In the genomic region with DNA sequence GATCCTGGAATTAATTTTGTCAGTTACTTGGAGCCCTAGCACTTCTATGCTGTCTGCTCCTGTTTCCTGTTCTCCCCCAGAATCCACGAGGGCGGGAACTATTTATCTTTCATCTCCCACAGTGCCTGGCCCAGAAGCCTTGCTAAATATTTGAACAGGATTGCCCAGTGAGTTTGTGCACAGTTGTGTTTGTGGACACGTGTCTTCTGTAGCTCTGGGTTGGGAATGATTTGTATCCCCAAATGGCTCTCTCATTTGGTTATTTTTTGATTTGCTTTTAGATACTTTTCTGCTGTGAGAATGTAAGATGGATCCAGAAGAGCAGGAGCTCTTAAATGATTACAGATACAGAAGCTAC, we compare ENCODE assay signal across 15 cellular contexts. TPM values are rescaled to one million over a fixed set of nuclear protein-coding genes. Genes with fewer than 3 reads are reported as not detected.
A peak's percentile ranks its signal among the peaks of the same experiment; 100 is the strongest.
DNase-seq lines count a peak whose midpoint lies in the region; ATAC-seq and TF ChIP-seq lines count a peak whose summit lies in the region.
"Had no signal": no experiment of that assay in that cellular context is flagged by ENCODE, and none has a peak within 500 bp of the region (broad histone marks: within the 10 kb centered on the region; RNA-seq: fewer than 3 reads in every experiment).

No MANE protein-coding gene starts in this region.

- TF ChIP-seq CTCF in LNCaP clone FGC (IDR thresholded peaks at IDR 0.05; ENCODE audit: control insufficient read depth, extremely low read depth, insufficient read depth) (no peak), brain (conservative IDR thresholded peaks at IDR 0.05) (no peak), osteocyte (IDR thresholded peaks at IDR 0.05) (no peak), lower leg skin (IDR thresholded peaks at IDR 0.05) (no peak)

- no peaks in the 10 kb centered on the region for H3K9me3 ChIP-seq in naive thymus-derived CD4-positive, alpha-beta T cell (ENCODE audit: control insufficient read depth in 2 of 3, low read length in 3 of 3)
- H3K9me3 ChIP-seq: heart left ventricle, testis had no signal

- H3K36me3 ChIP-seq in naive thymus-derived CD4-positive, alpha-beta T cell (ENCODE audit: control insufficient read depth in 2 of 3, insufficient read depth in 3 of 3, low read length in 3 of 3) = peaks cover 0 to 21% (median 5%) of the 10 kb centered on the region in 3 experiments

- intact Hi-C loops in naive thymus-derived CD4-positive, alpha-beta T cell (cut with micrococcal nuclease) = no loop called here
- intact Hi-C loops in lower leg skin (cut with DNase I; ENCODE audit: low total_unique reads) = no loop called here

- H3K9me3 Mint-ChIP-seq in brain (peaks cover 0 to 4% (median 0%) of the 10 kb centered on the region in 5 experiments), osteocyte (ENCODE audit: unreplicated experiment) (no peaks in the 10 kb centered on the region)
- H3K9me3 Mint-ChIP-seq in naive thymus-derived CD4-positive, alpha-beta T cell = no peaks in the 10 kb centered on the region
- H3K9me3 Mint-ChIP-seq: activated T-helper 17 cell treated with anti-CD3 and anti-CD28 coated beads, Interleukin-2, amount 50 U/mL, for 72 hours; CD4-positive, CD25-positive, alpha-beta regulatory T cell had no signal

- H3K4me3 ChIP-seq in LNCaP clone FGC (ENCODE audit: low read depth, low read length) (0 out of 2 replicates have a peak overlapping the region, but pooled peaks have one; percentile 2), lower leg skin (ENCODE audit: low read depth, poor library complexity, severe bottlenecking) (no peak overlapping the region)
- no peak overlapping the region for H3K4me3 ChIP-seq in naive thymus-derived CD4-positive, alpha-beta T cell (ENCODE audit: low read length)
- H3K4me3 ChIP-seq: heart left ventricle, testis had no signal

- DNase-seq in EH (ENCODE audit: low read depth) = peak; percentile 17
- DNase-seq in LNCaP clone FGC (ENCODE audit: low read depth) = no peak
- no peak for DNase-seq in osteocyte (ENCODE audit: extremely low spot score, unreplicated experiment)
- DNase-seq in naive thymus-derived CD4-positive, alpha-beta T cell = no peak
- no peak for DNase-seq in lower leg skin (ENCODE audit: low spot score in 2 of 2)
- DNase-seq: CD4-positive, CD25-positive, alpha-beta regulatory T cell; erythroblast; heart left ventricle; kidney; NCI-H1436 treated with DMSO at 0.1 percent for 48 hours; NK-92 treated with Interleukin-12 subunit alpha and Interleukin-12 subunit beta, amount 100 ng/mL, for 24 hours; testis had no signal

- ATAC-seq in GM19035 (IDR thresholded peaks at IDR 0.05; ENCODE audit: unreplicated experiment) = no peak
- ATAC-seq in naive thymus-derived CD4-positive, alpha-beta T cell = no peak
- ATAC-seq: activated T-helper 17 cell treated with anti-CD3 and anti-CD28 coated beads, Interleukin-2, amount 50 U/mL, for 72 hours had no signal

- H3K27me3 Mint-ChIP-seq in brain (no peaks in the 10 kb centered on the region), osteocyte (ENCODE audit: unreplicated experiment) (no peaks in the 10 kb centered on the region)
- H3K27me3 Mint-ChIP-seq in naive thymus-derived CD4-positive, alpha-beta T cell = no peaks in the 10 kb centered on the region
- H3K27me3 Mint-ChIP-seq: activated T-helper 17 cell treated with anti-CD3 and anti-CD28 coated beads, Interleukin-2, amount 50 U/mL, for 72 hours; CD4-positive, CD25-positive, alpha-beta regulatory T cell had no signal

- peak overlapping the region in 4 of 5 experiments; percentile 7 to 95 (median 80) for H3K27ac Mint-ChIP-seq in brain
- H3K27ac Mint-ChIP-seq in osteocyte (ENCODE audit: unreplicated experiment) = peak overlapping the region; percentile 50
- H3K27ac Mint-ChIP-seq in naive thymus-derived CD4-positive, alpha-beta T cell = peak overlapping the region in 1 of 9 donors; percentile 53
- H3K27ac Mint-ChIP-seq: activated T-helper 17 cell treated with anti-CD3 and anti-CD28 coated beads, Interleukin-2, amount 50 U/mL, for 72 hours; CD4-positive, CD25-positive, alpha-beta regulatory T cell had no signal

- no peak overlapping the region for H3K27ac ChIP-seq in naive thymus-derived CD4-positive, alpha-beta T cell (ENCODE audit: low read depth, low read length)
- H3K27ac ChIP-seq: testis had no signal

- peaks cover 32% of the 10 kb centered on the region for H3K4me1 Mint-ChIP-seq in brain
- H3K4me1 Mint-ChIP-seq in osteocyte (ENCODE audit: unreplicated experiment) = peaks cover 9% of the 10 kb centered on the region
- H3K4me1 Mint-ChIP-seq in naive thymus-derived CD4-positive, alpha-beta T cell = peaks cover 6 to 40% (median 24%) of the 10 kb centered on the region in 7 donors

- no peak for TF ChIP-seq POLR2A in lower leg skin (IDR thresholded peaks at IDR 0.05)

- H3K36me3 Mint-ChIP-seq in brain (peaks cover 51% of the 10 kb centered on the region), osteocyte (ENCODE audit: unreplicated experiment) (peaks cover 3% of the 10 kb centered on the region)
- H3K36me3 Mint-ChIP-seq in naive thymus-derived CD4-positive, alpha-beta T cell = peaks cover 1 to 30% (median 18%) of the 10 kb centered on the region in 5 donors

- H3K27me3 ChIP-seq in naive thymus-derived CD4-positive, alpha-beta T cell (ENCODE audit: control insufficient read depth in 2 of 2, insufficient read depth in 2 of 2, low read length in 2 of 2) = no peaks in the 10 kb centered on the region
- H3K27me3 ChIP-seq: heart left ventricle, testis had no signal

- H3K4me3 Mint-ChIP-seq in brain (peak overlapping the region in 3 of 5 experiments; percentile 42 to 73 (median 59)), osteocyte (ENCODE audit: unreplicated experiment) (no peak overlapping the region)
- H3K4me3 Mint-ChIP-seq in naive thymus-derived CD4-positive, alpha-beta T cell = no peak overlapping the region
- H3K4me3 Mint-ChIP-seq: activated T-helper 17 cell treated with anti-CD3 and anti-CD28 coated beads, Interleukin-2, amount 50 U/mL, for 72 hours; CD4-positive, CD25-positive, alpha-beta regulatory T cell had no signal

- H3K4me1 ChIP-seq in naive thymus-derived CD4-positive, alpha-beta T cell (ENCODE audit: control insufficient read depth in 2 of 2, insufficient read depth in 2 of 2, low read length in 2 of 2) = no peaks in the 10 kb centered on the region

- CTCF ChIA-PET in naive thymus-derived CD4-positive, alpha-beta T cell (lab: Charles Lee) = interaction anchor here (1.6 to 1.8 kb wide), 2 partner anchors 10 to 23 kb away, joined by 5 to 6 read pairs; no protein-coding TSS in a partner anchor

- POLR2A ChIA-PET in naive thymus-derived CD4-positive, alpha-beta T cell (lab: Charles Lee) = interaction anchor here (0.6 to 1.8 kb wide), 2 partner anchors 9 to 130 kb away, joined by 3 to 9 read pairs; no protein-coding TSS in a partner anchor

- WGBS in lower leg skin, 2 donors = 22 to 37% methylated on average over 3 of the region's 3 CpGs

RNA-seq across cellular contexts. Expression of a gene that starts 7.8 kb away (rescaled TPM):
- polyA plus RNA-seq in brain (ENCODE audit: insufficient read depth, low read depth, low replicate concordance) = 24.2 TPM
- total RNA-seq in osteocyte = 14.3 and 16.5 TPM in 2 replicates
- total RNA-seq in naive thymus-derived CD4-positive, alpha-beta T cell = 10 to 100 TPM; 12.3 to 34.0 (median 15.1) TPM
- polyA plus RNA-seq in naive thymus-derived CD4-positive, alpha-beta T cell = 1 to 10 TPM; 3.8 to 6.8 TPM
- total RNA-seq in lower leg skin = 10 to 100 TPM; 20.0 to 47.3 (median 33.5) TPM

RNA-seq across cellular contexts. Expression of a gene that starts 29.5 kb away (rescaled TPM):
- 9.6 TPM for polyA plus RNA-seq in brain (ENCODE audit: insufficient read depth, low read depth, low replicate concordance)
- 7.5 and 7.9 TPM in 2 replicates for total RNA-seq in osteocyte
- total RNA-seq in naive thymus-derived CD4-positive, alpha-beta T cell = 10 to 100 TPM in 1 of 5 experiments, 1 to 10 TPM in 4; 1.3 to 22.5 (median 5.8) TPM
- polyA plus RNA-seq in naive thymus-derived CD4-positive, alpha-beta T cell = 1 to 10 TPM; 5.0 to 5.6 TPM
- total RNA-seq in lower leg skin = 10 to 100 TPM; 21.3 to 45.9 (median 37.9) TPM

Comparison
In these comparisons a context has a peak if more than half of its experiments do, and no peak if none do; other contexts are left out.
1. H3K4me3 Mint-ChIP-seq: peak in brain (3 of 5); none in osteocyte (single experiment) and naive thymus-derived CD4-positive, alpha-beta T cell (0 of 10).